Comparison of ENCODE assay signal across 40 cellular contexts in the genomic region with DNA sequence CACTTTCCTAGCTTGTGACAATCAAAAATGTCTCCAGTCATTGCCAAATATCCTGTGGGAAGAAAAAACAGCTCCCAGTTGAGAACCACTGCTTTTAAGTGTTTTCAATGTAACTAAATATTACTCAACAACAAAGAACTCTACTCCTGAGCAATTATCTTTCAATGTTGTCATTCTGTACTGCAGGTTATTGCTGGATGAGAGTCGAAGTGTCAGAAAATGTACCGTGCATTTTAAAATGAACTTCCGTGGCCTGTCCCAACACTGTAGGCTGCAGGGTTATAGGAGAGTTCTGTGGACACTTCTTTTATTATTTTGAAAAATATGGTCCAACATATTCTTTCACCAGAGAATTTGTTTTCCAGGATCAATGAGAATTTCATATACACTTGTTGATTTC. TPM values are rescaled to one million over a fixed set of nuclear protein-coding genes. Genes with fewer than 3 reads are reported as not detected.
"Had no signal": no experiment of that assay in that cellular context is flagged by ENCODE, and none has a peak within 500 bp of the region (broad histone marks: within the 10 kb centered on the region; RNA-seq: fewer than 3 reads in every experiment).

No MANE protein-coding gene starts in this region.

- H3K36me3 ChIP-seq: adrenal gland, ascending aorta, brain microvascular endothelial cell, breast epithelium, cardiac muscle cell had no signal

- DNase-seq: activated effector memory CD4-positive, alpha-beta T cell treated with anti-CD3 and anti-CD28 coated beads, Interleukin-2, amount 50 U/mL, for 16 hours; activated effector memory CD4-positive, alpha-beta T cell treated with Interleukin-2 at 50 U/mL for 16 hours; activated gamma-delta T cell; activated gamma-delta T cell treated with Interleukin-2 at 50 U/mL for 16 hours; activated naive CD4-positive, alpha-beta T cell; activated naive CD4-positive, alpha-beta T cell treated with anti-CD3 and anti-CD28 coated beads for 36 hours; activated naive CD4-positive, alpha-beta T cell treated with anti-CD3 and anti-CD28 coated beads, Interleukin-2, amount 10 ng/mL, durations not matched to agents 7 days and 5 days; activated naive CD4-positive, alpha-beta T cell treated with anti-CD3 and anti-CD28 coated beads, Interleukin-2, amount 50 U/mL, for 16 hours; activated naive CD4-positive, alpha-beta T cell treated with Interleukin-2 at 50 U/mL for 16 hours; activated naive CD8-positive, alpha-beta T cell treated with anti-CD3 and anti-CD28 coated beads for 36 hours; activated naive CD8-positive, alpha-beta T cell treated with anti-CD3 and anti-CD28 coated beads, Interleukin-2, amount 10 ng/mL, durations not matched to agents 7 days and 5 days; activated naive CD8-positive, alpha-beta T cell treated with anti-CD3 and anti-CD28 coated beads, Interleukin-2, amount 50 U/mL, for 24 hours; activated T-cell treated with anti-CD3 and anti-CD28 coated beads for 4 hours; activated T-cell treated with anti-CD3 and anti-CD28 coated beads, Interleukin-2, amount 50 U/mL, for 1 hour; activated T-cell treated with anti-CD3 and anti-CD28 coated beads, Interleukin-2, amount 50 U/mL, for 24 hours; activated T-cell treated with anti-CD3 and anti-CD28 coated beads, Interleukin-2, amount 50 U/mL, for 4 hours; activated T-cell treated with anti-CD3 and anti-CD28 coated beads, Interleukin-2, amount 50 U/mL, for 48 hours; activated T-cell treated with anti-CD3 and anti-CD28 coated beads, Interleukin-2, amount 50 U/mL, for 72 hours; amniotic stem cell; amygdala; anterior cingulate cortex; aorta; body of pancreas; brain microvascular endothelial cell; caudate nucleus; central memory CD4-positive, alpha-beta T cell; cerebellar nuclear complex had no signal

- H3K27me3 ChIP-seq: adrenal gland, ascending aorta, body of pancreas, brain microvascular endothelial cell, breast epithelium, cardiac muscle cell had no signal

- H3K9me3 ChIP-seq: adrenal gland, ascending aorta, body of pancreas, breast epithelium had no signal

- H3K4me3 ChIP-seq: adrenal gland, ascending aorta, body of pancreas, breast epithelium, cardiac muscle cell had no signal

- H3K27ac ChIP-seq: adrenal gland, ascending aorta, body of pancreas, brain microvascular endothelial cell, breast epithelium, cardiac muscle cell had no signal

- ATAC-seq: activated naive CD4-positive, alpha-beta T cell treated with anti-CD3 and anti-CD28 coated beads, Interleukin-2, amount 50 U/mL, for 72 hours; activated naive CD8-positive, alpha-beta T cell treated with anti-CD3 and anti-CD28 coated beads, Interleukin-2, amount 50 U/mL, for 24 hours; activated T-cell treated with anti-CD3 and anti-CD28 coated beads, Interleukin-2, amount 50 U/mL, for 4 hours; activated T-cell treated with anti-CD3 and anti-CD28 coated beads, Interleukin-2, amount 50 U/mL, for 72 hours; activated T-helper 17 cell treated with anti-CD3 and anti-CD28 coated beads, Interleukin-2, amount 50 U/mL, for 72 hours; body of pancreas had no signal

- H3K4me1 ChIP-seq: adrenal gland, ascending aorta, body of pancreas, breast epithelium had no signal

- FAIRE-seq: astrocyte, bronchial epithelial cell had no signal

RNA-seq across cellular contexts. Expression of a gene that starts 34.8 kb away (rescaled TPM):
- total RNA-seq: activated naive CD4-positive, alpha-beta T cell treated with anti-CD3 and anti-CD28 coated beads for 36 hours; activated naive CD4-positive, alpha-beta T cell treated with anti-CD3 and anti-CD28 coated beads, Interleukin-2, amount 50 U/mL, for 72 hours; activated naive CD8-positive, alpha-beta T cell treated with anti-CD3 and anti-CD28 coated beads for 36 hours; activated naive CD8-positive, alpha-beta T cell treated with anti-CD3 and anti-CD28 coated beads, Interleukin-2, amount 10 ng/mL, durations not matched to agents 7 days and 5 days; activated T-cell treated with anti-CD3 and anti-CD28 coated beads, Interleukin-2, amount 50 U/mL, for 4 hours; activated T-cell treated with anti-CD3 and anti-CD28 coated beads, Interleukin-2, amount 50 U/mL, for 72 hours; activated T-helper 1 cell treated with anti-CD3 and anti-CD28 coated beads, Interleukin-12 subunit alpha, Interleukin-12 subunit beta, Interleukin-2, Interleukin-4 antibody, amounts not matched to agents 30 ng/mL and 10 ng/mL and 1 ng/mL, durations not matched to agents 14 hours and 24 hours and 36 hours; activated T-helper 17 cell treated with anti-CD3 and anti-CD28 coated beads, Interleukin-2, amount 50 U/mL, for 72 hours; activated T-helper 2 cell treated with anti-CD3 and anti-CD28 coated beads, Interferon-gamma antibody, Interleukin-2, Interleukin-4, amounts not matched to agents 10 μg/mL and 5 μg/mL and 100 μg/mL, durations not matched to agents 14 hours and 24 hours and 36 hours; adrenal gland; aorta; ascending aorta; astrocyte; body of pancreas; breast epithelium; bronchial epithelial cell; cardiac muscle cell; cardiac septum; cerebellum had no signal
- polyA plus RNA-seq: adipose tissue, aorta, cardiac muscle cell had no signal
